8 cellular contexts compared by ENCODE assay signal in the genomic region with DNA sequence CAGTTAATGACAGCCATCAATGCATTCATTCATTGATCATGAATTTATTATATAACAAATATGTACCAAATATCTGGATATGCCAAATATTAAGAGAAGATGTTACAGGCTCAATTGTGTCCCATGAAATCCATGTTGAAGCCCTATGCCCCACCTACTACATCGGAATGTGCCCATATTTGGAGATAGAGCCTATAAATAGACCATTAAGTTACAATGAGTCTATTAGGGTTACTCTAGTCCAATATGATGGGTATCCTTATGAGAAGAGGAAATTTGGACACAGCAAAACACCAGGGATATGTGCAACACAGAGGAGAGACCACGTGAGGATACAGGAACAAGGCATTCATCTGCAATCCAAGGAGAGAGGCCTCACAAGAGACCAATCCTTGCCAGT.
"Had no signal": no experiment of that assay in that cellular context is flagged by ENCODE, and none has a peak within 500 bp of the region (broad histone marks: within the 10 kb centered on the region; RNA-seq: fewer than 3 reads in every experiment).

No MANE protein-coding gene starts in this region.

- H3K4me1 ChIP-seq: HAP-1 had no signal

- H3K9me3 ChIP-seq: HAP-1 had no signal

- FAIRE-seq: K562 had no signal

- H3K4me2 ChIP-seq: GM23338 had no signal

- DNase-seq: H7, HFFc6, IMR-90, KG1 had no signal

- H3K27ac ChIP-seq: HL-60 had no signal

- H3K36me3 ChIP-seq: HAP-1 had no signal

- H3K4me3 ChIP-seq: GM23338, HAP-1, K562 had no signal

- H2AFZ ChIP-seq: GM23338 had no signal
